In genomic region chr12:82524020-82524419, GRCh38 we compare ENCODE assay signal across 13 cellular contexts.
DNase-seq lines count a peak whose midpoint lies in the region; ATAC-seq, FAIRE-seq and TF ChIP-seq lines count a peak whose summit lies in the region.
"Had no signal": no experiment of that assay in that cellular context is flagged by ENCODE, and none has a peak within 500 bp of the region (broad histone marks: within the 10 kb centered on the region; RNA-seq: fewer than 3 reads in every experiment).

No MANE protein-coding gene starts in this region.

- peak overlapping the region; percentile 53 for H3K27ac ChIP-seq in 22Rv1
- H3K27ac ChIP-seq in kidney (ENCODE audit: low read depth in 2 of 2, low read length in 2 of 2): peak overlapping the region; percentile 13 to 30
- H3K27ac ChIP-seq in right cardiac atrium (ENCODE audit: low read length): no peak overlapping the region
- H3K27ac ChIP-seq: esophagus muscularis mucosa, upper lobe of right lung had no signal

- H3K9me3 ChIP-seq in kidney (ENCODE audit: control insufficient read depth in 1 of 2, low read length in 2 of 2) (no peaks in the 10 kb centered on the region), right cardiac atrium (ENCODE audit: control insufficient read depth, low read length) (no peaks in the 10 kb centered on the region)
- H3K9me3 ChIP-seq: esophagus muscularis mucosa, upper lobe of right lung had no signal

- H3K4me1 ChIP-seq in kidney (ENCODE audit: control insufficient read depth in 1 of 2, insufficient read depth in 1 of 2, low read depth in 1 of 2, low read length in 2 of 2): peaks cover 2 to 20% of the 10 kb centered on the region in 2 donors
- no peaks in the 10 kb centered on the region for H3K4me1 ChIP-seq in right cardiac atrium (ENCODE audit: control insufficient read depth, insufficient read depth, low read length)
- H3K4me1 ChIP-seq: upper lobe of right lung had no signal

- H3K27me3 ChIP-seq in right cardiac atrium (ENCODE audit: control insufficient read depth, insufficient read depth): no peaks in the 10 kb centered on the region
- H3K27me3 ChIP-seq: esophagus muscularis mucosa, upper lobe of right lung had no signal

- H3K4me3 ChIP-seq in kidney (ENCODE audit: low read length in 2 of 2): peak overlapping the region; percentile 10 to 35
- no peak overlapping the region for H3K4me3 ChIP-seq in right cardiac atrium (ENCODE audit: low read length)
- H3K4me3 ChIP-seq: esophagus muscularis mucosa, smooth muscle cell, upper lobe of right lung had no signal

- 36% methylated on average over 3 of the region's 3 CpGs for WGBS in right cardiac atrium

- H3K36me3 ChIP-seq in kidney (ENCODE audit: control insufficient read depth in 1 of 2, insufficient read depth in 2 of 2, low read length in 2 of 2): no peaks in the 10 kb centered on the region
- H3K36me3 ChIP-seq: esophagus muscularis mucosa, upper lobe of right lung had no signal

- no peak for FAIRE-seq in kidney (lab: Jason Lieb, UNC)

- H3K9ac ChIP-seq in kidney (ENCODE audit: low read length in 2 of 2): no peak overlapping the region

- TF ChIP-seq CTCF in 22Rv1 (IDR thresholded peaks at IDR 0.05) (no peak), kidney (IDR thresholded peaks at IDR 0.05; ENCODE audit: borderline replicate concordance, extremely low read depth, insufficient read depth) (no peak)

- ATAC-seq in GM19467 (IDR thresholded peaks at IDR 0.05; ENCODE audit: unreplicated experiment) (peak; percentile 89), HG03354 (IDR thresholded peaks at IDR 0.05; ENCODE audit: poor library complexity, severe bottlenecking, unreplicated experiment) (peak; percentile 73), right cardiac atrium (no peak), sciatic nerve (no peak)
- ATAC-seq: upper lobe of right lung had no signal

- intact Hi-C loops in kidney (cut with DNase I): no loop called here
- intact Hi-C loops in right cardiac atrium (cut with DNase I): no loop called here
- intact Hi-C loops in sciatic nerve (cut with DNase I): no loop called here

- DNase-seq in kidney (no peak), right cardiac atrium (no peak), NCI-H82 treated with DMSO at 0.1 percent for 48 hours (lab: John Stamatoyannopoulos, UW; ENCODE audit: unreplicated experiment) (no peak), sciatic nerve (ENCODE audit: low spot score) (no peak)
- DNase-seq in activated naive CD4-positive, alpha-beta T cell treated with anti-CD3 and anti-CD28 coated beads, Interleukin-2, amount 50 U/mL, for 16 hours: no peak
- DNase-seq: activated CD4-positive, alpha-beta T cell treated with anti-CD3 and anti-CD28 coated beads, Interleukin-2, amount 50 U/mL, for 48 hours; activated gamma-delta T cell; upper lobe of right lung had no signal

Comparison
In these comparisons a context has a peak if more than half of its experiments do, and no peak if none do; other contexts are left out.
1. ATAC-seq: peak in GM19467 (single experiment) and HG03354 (single experiment); none in right cardiac atrium (0 of 2) and sciatic nerve (single experiment).